In the genomic region with DNA sequence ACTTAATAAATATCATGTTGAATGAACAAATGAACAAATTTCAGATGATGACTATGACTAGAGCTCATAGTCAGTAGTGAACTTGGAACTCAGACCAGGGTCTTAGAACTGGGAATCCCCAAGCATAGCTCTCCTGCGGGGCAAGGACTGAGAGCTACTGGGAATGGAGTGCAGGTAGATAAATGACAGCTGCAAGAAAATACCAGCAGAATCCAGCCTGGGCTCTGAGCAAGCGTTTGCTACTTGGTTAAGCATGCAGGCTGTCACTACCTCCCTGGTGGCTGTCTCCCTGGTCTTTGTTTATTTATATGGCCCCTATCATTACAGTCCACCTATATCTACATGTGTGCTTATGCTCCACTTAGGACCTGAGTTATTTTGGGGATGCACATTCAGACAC, we compare ENCODE assay signal across 33 cellular contexts.
"Had no signal": no experiment of that assay in that cellular context is flagged by ENCODE, and none has a peak within 500 bp of the region (broad histone marks: within the 10 kb centered on the region; RNA-seq: fewer than 3 reads in every experiment).

No MANE protein-coding gene starts in this region.

- H3K4me1 Mint-ChIP-seq: activated CD4-positive, alpha-beta memory T cell treated with anti-CD3 and anti-CD28 coated beads, Interleukin-2, amount 10 ng/mL, durations not matched to agents 7 days and 5 days; activated CD4-positive, alpha-beta T cell treated with anti-CD3 and anti-CD28 coated beads, Interleukin-2, amount 10 ng/mL, durations not matched to agents 24 days and 14 days; activated CD8-positive, alpha-beta memory T cell treated with anti-CD3 and anti-CD28 coated beads, Interleukin-2, amount 10 ng/mL, durations not matched to agents 7 days and 5 days; activated naive CD8-positive, alpha-beta T cell treated with anti-CD3 and anti-CD28 coated beads for 36 hours; activated T-helper 17 cell treated with anti-CD3 and anti-CD28 coated beads, Interleukin-2, amount 50 U/mL, for 72 hours; T-cell had no signal

- ATAC-seq: activated CD8-positive, alpha-beta memory T cell treated with anti-CD3 and anti-CD28 coated beads, Interleukin-2, amount 10 ng/mL, durations not matched to agents 7 days and 5 days; activated CD8-positive, alpha-beta T cell treated with anti-CD3 and anti-CD28 coated beads, Interleukin-2, amount 10 ng/mL, durations not matched to agents 7 days and 5 days; activated naive CD4-positive, alpha-beta T cell treated with anti-CD3 and anti-CD28 coated beads, Interleukin-2, amount 50 U/mL, for 72 hours; activated T-cell treated with anti-CD3 and anti-CD28 coated beads, Interleukin-2, amount 50 U/mL, for 4 hours; activated T-cell treated with anti-CD3 and anti-CD28 coated beads, Interleukin-2, amount 50 U/mL, for 72 hours; activated T-helper 17 cell treated with anti-CD3 and anti-CD28 coated beads, Interleukin-2, amount 50 U/mL, for 72 hours; body of pancreas; T-cell had no signal

- DNase-seq: activated B cell treated with CpG ODN at 0.5 μM for 24 hours; activated CD4-positive, alpha-beta memory T cell treated with anti-CD3 and anti-CD28 coated beads, Interleukin-2, amount 10 ng/mL, durations not matched to agents 7 days and 5 days; activated CD4-positive, alpha-beta T cell treated with anti-CD3 and anti-CD28 coated beads for 4 hours; activated CD4-positive, alpha-beta T cell treated with anti-CD3 and anti-CD28 coated beads, Interleukin-2, amount 10 ng/mL, durations not matched to agents 24 days and 14 days; activated CD4-positive, alpha-beta T cell treated with anti-CD3 and anti-CD28 coated beads, Interleukin-2, amount 50 U/mL, for 1 hour; activated CD4-positive, alpha-beta T cell treated with anti-CD3 and anti-CD28 coated beads, Interleukin-2, amount 50 U/mL, for 48 hours; activated CD4-positive, CD25-positive, alpha-beta regulatory T cell treated with anti-CD3 and anti-CD28 coated beads, Interleukin-2, amount 50 U/mL, for 72 hours; activated CD8-positive, alpha-beta memory T cell treated with anti-CD3 and anti-CD28 coated beads for 24 hours; activated CD8-positive, alpha-beta memory T cell treated with anti-CD3 and anti-CD28 coated beads, Interleukin-2, amount 10 ng/mL, durations not matched to agents 7 days and 5 days; activated CD8-positive, alpha-beta memory T cell treated with anti-CD3 and anti-CD28 coated beads, Interleukin-2, amount 50 U/mL, for 48 hours; activated CD8-positive, alpha-beta T cell treated with anti-CD3 and anti-CD28 coated beads, Interleukin-2, amount 10 ng/mL, durations not matched to agents 7 days and 5 days; activated effector memory CD4-positive, alpha-beta T cell treated with anti-CD3 and anti-CD28 coated beads, Interleukin-2, amount 50 U/mL, for 16 hours; activated gamma-delta T cell treated with Interleukin-2 at 50 U/mL for 16 hours; activated naive CD4-positive, alpha-beta T cell; activated naive CD4-positive, alpha-beta T cell treated with anti-CD3 and anti-CD28 coated beads for 36 hours; activated naive CD4-positive, alpha-beta T cell treated with anti-CD3 and anti-CD28 coated beads, Interleukin-2, amount 50 U/mL, for 16 hours; activated naive CD8-positive, alpha-beta T cell treated with anti-CD3 and anti-CD28 coated beads for 36 hours; activated T-cell treated with anti-CD3 and anti-CD28 coated beads, Interleukin-2, amount 50 U/mL, for 4 hours; activated T-cell treated with anti-CD3 and anti-CD28 coated beads, Interleukin-2, amount 50 U/mL, for 72 hours; adrenal gland; amniotic stem cell; aorta; body of pancreas; brain microvascular endothelial cell; central memory CD4-positive, alpha-beta T cell; T-cell; T-helper 2 cell; T-helper 9 cell had no signal

- H3K4me3 Mint-ChIP-seq: activated B cell treated with CpG ODN at 0.5 μM for 24 hours; activated CD4-positive, alpha-beta memory T cell treated with anti-CD3 and anti-CD28 coated beads, Interleukin-2, amount 10 ng/mL, durations not matched to agents 7 days and 5 days; activated CD4-positive, alpha-beta T cell treated with anti-CD3 and anti-CD28 coated beads, Interleukin-2, amount 10 ng/mL, durations not matched to agents 24 days and 14 days; activated CD8-positive, alpha-beta memory T cell treated with anti-CD3 and anti-CD28 coated beads, Interleukin-2, amount 10 ng/mL, durations not matched to agents 7 days and 5 days; activated CD8-positive, alpha-beta T cell treated with anti-CD3 and anti-CD28 coated beads, Interleukin-2, amount 10 ng/mL, durations not matched to agents 7 days and 5 days; activated naive CD4-positive, alpha-beta T cell treated with anti-CD3 and anti-CD28 coated beads for 36 hours; activated naive CD8-positive, alpha-beta T cell treated with anti-CD3 and anti-CD28 coated beads for 36 hours; activated T-cell treated with anti-CD3 and anti-CD28 coated beads, Interleukin-2, amount 50 U/mL, for 4 hours; activated T-cell treated with anti-CD3 and anti-CD28 coated beads, Interleukin-2, amount 50 U/mL, for 72 hours; activated T-helper 1 cell treated with anti-CD3 and anti-CD28 coated beads, Interleukin-12 subunit alpha, Interleukin-12 subunit beta, Interleukin-2, Interleukin-4 antibody, amounts not matched to agents 30 ng/mL and 10 ng/mL and 1 ng/mL, durations not matched to agents 14 hours and 24 hours and 36 hours; activated T-helper 17 cell treated with anti-CD3 and anti-CD28 coated beads, Interleukin-2, amount 50 U/mL, for 72 hours; T-cell; T-helper 2 cell treated with Interferon-gamma antibody and Interleukin-4, amounts not matched to agents 5 μg/mL and 100 μg/mL, for 36 hours had no signal

- H3K27ac Mint-ChIP-seq: activated B cell treated with CpG ODN at 0.5 μM for 24 hours; activated CD4-positive, alpha-beta memory T cell treated with anti-CD3 and anti-CD28 coated beads, Interleukin-2, amount 10 ng/mL, durations not matched to agents 7 days and 5 days; activated CD4-positive, alpha-beta T cell treated with anti-CD3 and anti-CD28 coated beads, Interleukin-2, amount 10 ng/mL, durations not matched to agents 24 days and 14 days; activated CD8-positive, alpha-beta memory T cell treated with anti-CD3 and anti-CD28 coated beads, Interleukin-2, amount 10 ng/mL, durations not matched to agents 7 days and 5 days; activated CD8-positive, alpha-beta T cell treated with anti-CD3 and anti-CD28 coated beads, Interleukin-2, amount 10 ng/mL, durations not matched to agents 7 days and 5 days; activated naive CD4-positive, alpha-beta T cell treated with anti-CD3 and anti-CD28 coated beads for 36 hours; activated naive CD4-positive, alpha-beta T cell treated with anti-CD3 and anti-CD28 coated beads, Interleukin-2, amount 50 U/mL, for 72 hours; activated naive CD8-positive, alpha-beta T cell treated with anti-CD3 and anti-CD28 coated beads for 36 hours; activated T-cell treated with anti-CD3 and anti-CD28 coated beads, Interleukin-2, amount 50 U/mL, for 72 hours; activated T-helper 1 cell treated with anti-CD3 and anti-CD28 coated beads, Interleukin-12 subunit alpha, Interleukin-12 subunit beta, Interleukin-2, Interleukin-4 antibody, amounts not matched to agents 30 ng/mL and 10 ng/mL and 1 ng/mL, durations not matched to agents 14 hours and 24 hours and 36 hours; activated T-helper 17 cell treated with anti-CD3 and anti-CD28 coated beads, Interleukin-2, amount 50 U/mL, for 72 hours; T-cell; T-helper 2 cell treated with Interferon-gamma antibody and Interleukin-4, amounts not matched to agents 5 μg/mL and 100 μg/mL, for 36 hours had no signal

- H3K36me3 Mint-ChIP-seq: activated CD8-positive, alpha-beta memory T cell treated with anti-CD3 and anti-CD28 coated beads, Interleukin-2, amount 10 ng/mL, durations not matched to agents 7 days and 5 days; activated naive CD4-positive, alpha-beta T cell treated with anti-CD3 and anti-CD28 coated beads, Interleukin-2, amount 50 U/mL, for 72 hours; activated naive CD8-positive, alpha-beta T cell treated with anti-CD3 and anti-CD28 coated beads for 36 hours; T-cell had no signal

- H3K9me3 ChIP-seq: adrenal gland, body of pancreas, breast epithelium had no signal

- H3K27me3 Mint-ChIP-seq: activated CD4-positive, alpha-beta memory T cell treated with anti-CD3 and anti-CD28 coated beads, Interleukin-2, amount 10 ng/mL, durations not matched to agents 7 days and 5 days; activated CD4-positive, alpha-beta T cell treated with anti-CD3 and anti-CD28 coated beads, Interleukin-2, amount 10 ng/mL, durations not matched to agents 24 days and 14 days; activated CD8-positive, alpha-beta memory T cell treated with anti-CD3 and anti-CD28 coated beads, Interleukin-2, amount 10 ng/mL, durations not matched to agents 7 days and 5 days; activated naive CD8-positive, alpha-beta T cell treated with anti-CD3 and anti-CD28 coated beads for 36 hours; activated T-helper 17 cell treated with anti-CD3 and anti-CD28 coated beads, Interleukin-2, amount 50 U/mL, for 72 hours had no signal
